Comparison of ENCODE assay signal across 8 cellular contexts in the genomic region with DNA sequence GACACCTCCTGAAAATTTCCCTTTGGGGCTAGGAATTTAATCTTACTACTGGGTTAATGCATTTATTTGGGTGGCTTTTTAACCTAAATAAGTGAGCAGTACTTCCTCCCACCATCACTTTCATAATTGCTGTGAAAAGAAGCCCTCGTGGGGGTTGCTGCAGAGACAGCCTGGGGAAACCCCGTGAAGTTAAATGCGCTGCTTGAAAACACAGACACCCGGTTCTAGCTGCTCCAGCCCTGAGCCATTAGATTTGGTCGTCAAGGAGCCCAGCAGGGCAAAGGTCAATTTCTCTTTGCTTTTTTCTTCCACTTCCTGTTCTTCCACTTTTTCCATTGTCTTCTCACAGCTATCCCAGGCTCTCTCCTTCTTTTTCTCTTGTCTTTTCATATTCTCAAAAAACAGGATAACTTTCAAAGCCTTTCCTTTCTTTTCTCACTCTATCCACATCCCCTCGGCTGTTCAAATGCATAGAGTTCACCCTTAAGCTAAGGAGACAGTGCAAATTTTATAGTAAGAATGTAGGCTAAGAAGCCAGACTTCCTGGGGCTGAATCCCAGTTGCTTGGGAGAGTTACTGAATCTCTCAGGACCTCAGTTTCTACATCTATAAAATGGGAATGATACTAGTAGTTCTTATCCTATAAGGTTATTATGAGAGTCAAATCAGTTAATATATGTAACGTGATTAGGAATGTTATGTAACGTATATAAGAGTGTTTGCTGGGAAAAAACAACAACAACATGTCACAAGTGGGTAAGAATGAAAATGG.
A peak's percentile ranks its signal among the peaks of the same experiment; 100 is the strongest.
DNase-seq lines count a peak whose midpoint lies in the region; ATAC-seq and TF ChIP-seq lines count a peak whose summit lies in the region.

No MANE protein-coding gene starts in this region.

- no peaks in the 10 kb centered on the region for H3K4me1 ChIP-seq in left lung

- peaks cover 0 to 2% of the 10 kb centered on the region in 2 donors for H3K9me3 ChIP-seq in left lung

- TF ChIP-seq CTCF in left lung (IDR thresholded peaks at IDR 0.05) (no peak), RWPE1 (conservative IDR thresholded peaks at IDR 0.05; ENCODE audit: low read depth) (no peak)

- H3K4me3 ChIP-seq in left lung: no peak overlapping the region

- peak overlapping the region; percentile 12 for H3K4me3 Mint-ChIP-seq in natural killer cell treated with Interleukin-12 subunit alpha and Interleukin-12 subunit beta and Interleukin-15 and Interleukin-18, amount 100 ng/mL, for 72 hours

- POLR2A ChIA-PET in RWPE1 (lab: Yijun Ruan, JAX; ENCODE audit: low non-redundant PET): no interaction called here

- no peaks in the 10 kb centered on the region for H3K36me3 ChIP-seq in left lung

- H3K27ac ChIP-seq in left lung (no peak overlapping the region), RWPE1 (no peak overlapping the region)

- CTCF ChIA-PET in RWPE1 (lab: Yijun Ruan, JAX): no interaction called here

- H3K27me3 ChIP-seq in left lung: no peaks in the 10 kb centered on the region

- H3K27me3 Mint-ChIP-seq in natural killer cell treated with Interleukin-12 subunit alpha and Interleukin-12 subunit beta and Interleukin-15 and Interleukin-18, amount 100 ng/mL, for 72 hours: peaks cover 16 to 39% of the 10 kb centered on the region in 2 donors

- peaks cover 4% of the 10 kb centered on the region for H3K9me3 Mint-ChIP-seq in natural killer cell treated with Interleukin-12 subunit alpha and Interleukin-12 subunit beta and Interleukin-15 and Interleukin-18, amount 100 ng/mL, for 72 hours

- no peaks in the 10 kb centered on the region for H3K36me3 Mint-ChIP-seq in natural killer cell treated with Interleukin-12 subunit alpha and Interleukin-12 subunit beta and Interleukin-15 and Interleukin-18, amount 100 ng/mL, for 72 hours

- H3K27ac Mint-ChIP-seq in natural killer cell treated with Interleukin-12 subunit alpha and Interleukin-12 subunit beta and Interleukin-15 and Interleukin-18, amount 100 ng/mL, for 72 hours: no peak overlapping the region

- intact Hi-C loops in left lung (cut with DNase I): no loop called here

- peak; percentile 56 for ATAC-seq in GM18519 (IDR thresholded peaks at IDR 0.05; ENCODE audit: low FRiP score, unreplicated experiment)
- peak; percentile 80 for ATAC-seq in GM21723 (IDR thresholded peaks at IDR 0.05; ENCODE audit: unreplicated experiment)
- ATAC-seq in natural killer cell treated with Interleukin-12 subunit alpha and Interleukin-12 subunit beta and Interleukin-15 and Interleukin-18, amount 100 ng/mL, for 72 hours: peak; percentile 33 to 69
- ATAC-seq in left lung: no peak

- H3K4me1 Mint-ChIP-seq in natural killer cell treated with Interleukin-12 subunit alpha and Interleukin-12 subunit beta and Interleukin-15 and Interleukin-18, amount 100 ng/mL, for 72 hours (ENCODE audit: low read depth in 2 of 2): peaks cover 7 to 10% of the 10 kb centered on the region in 2 donors

- DNase-seq in HT-29 (ENCODE audit: low spot score): peak; percentile 82
- no peak for DNase-seq in natural killer cell treated with Interleukin-12 subunit alpha and Interleukin-12 subunit beta and Interleukin-15 and Interleukin-18, amount 100 ng/mL, for 72 hours (ENCODE audit: low spot score)
- DNase-seq in left lung: no peak
- DNase-seq in RWPE1 (ENCODE audit: low spot score): no peak
- no peak for DNase-seq in cerebellar cortex (ENCODE audit: low spot score)
- no peak for DNase-seq in T-helper 1 cell
